In the genomic region with DNA sequence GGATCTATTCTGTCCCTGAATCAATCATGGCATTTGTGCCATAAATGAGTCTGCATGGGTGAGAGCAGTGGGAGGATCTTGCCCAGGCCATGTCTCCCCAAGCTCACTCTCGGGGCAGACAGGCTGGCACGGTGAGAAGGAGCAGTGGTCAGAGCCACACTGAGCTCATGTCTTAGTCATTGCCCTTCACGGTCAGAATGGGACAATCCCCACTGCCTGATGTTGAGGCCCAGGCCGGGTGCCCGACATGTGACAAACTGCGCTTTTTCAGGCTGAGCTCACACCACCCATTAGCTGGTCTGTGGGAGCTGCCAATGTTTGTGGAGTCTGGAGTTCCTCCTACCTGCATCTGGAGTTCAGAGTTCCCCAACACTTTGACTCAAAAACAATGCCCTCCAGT, we compare ENCODE assay signal across 15 cellular contexts.
DNase-seq lines count a peak whose midpoint lies in the region; ATAC-seq lines count a peak whose summit lies in the region.
"Had no signal": no experiment of that assay in that cellular context is flagged by ENCODE, and none has a peak within 500 bp of the region (broad histone marks: within the 10 kb centered on the region; RNA-seq: fewer than 3 reads in every experiment).

No MANE protein-coding gene starts in this region.

- no peaks in the 10 kb centered on the region for H3K36me3 Mint-ChIP-seq in activated CD4-positive, alpha-beta T cell treated with anti-CD3 and anti-CD28 coated beads, Interleukin-2, amount 10 ng/mL, durations not matched to agents 7 days and 5 days (ENCODE audit: low read depth)
- H3K36me3 Mint-ChIP-seq in activated T-helper 2 cell treated with anti-CD3 and anti-CD28 coated beads, Interferon-gamma antibody, Interleukin-2, Interleukin-4, amounts not matched to agents 10 μg/mL and 5 μg/mL and 100 μg/mL, durations not matched to agents 14 hours and 24 hours and 36 hours (ENCODE audit: low read depth), result no peaks in the 10 kb centered on the region
- peaks cover 5% of the 10 kb centered on the region for H3K36me3 Mint-ChIP-seq in stimulated activated effector memory CD8-positive, alpha-beta T cell treated with anti-CD3 and anti-CD28 coated beads, Interleukin-12 subunit alpha, Interleukin-12 subunit beta, amount 100 ng/mL, for 72 hours

- peaks cover 5% of the 10 kb centered on the region for H3K4me1 Mint-ChIP-seq in activated CD4-positive, alpha-beta T cell treated with anti-CD3 and anti-CD28 coated beads, Interleukin-2, amount 10 ng/mL, durations not matched to agents 7 days and 5 days
- H3K4me1 Mint-ChIP-seq in activated T-helper 2 cell treated with anti-CD3 and anti-CD28 coated beads, Interferon-gamma antibody, Interleukin-2, Interleukin-4, amounts not matched to agents 10 μg/mL and 5 μg/mL and 100 μg/mL, durations not matched to agents 14 hours and 24 hours and 36 hours (ENCODE audit: low read depth), result peaks cover 10% of the 10 kb centered on the region
- H3K4me1 Mint-ChIP-seq in stimulated activated effector memory CD8-positive, alpha-beta T cell treated with anti-CD3 and anti-CD28 coated beads, Interleukin-12 subunit alpha, Interleukin-12 subunit beta, amount 100 ng/mL, for 72 hours, result peaks cover 24% of the 10 kb centered on the region

- H3K4me3 Mint-ChIP-seq in activated CD4-positive, alpha-beta T cell treated with anti-CD3 and anti-CD28 coated beads, Interleukin-2, amount 10 ng/mL, durations not matched to agents 7 days and 5 days, result no peak overlapping the region
- no peak overlapping the region for H3K4me3 Mint-ChIP-seq in activated T-helper 2 cell treated with anti-CD3 and anti-CD28 coated beads, Interferon-gamma antibody, Interleukin-2, Interleukin-4, amounts not matched to agents 10 μg/mL and 5 μg/mL and 100 μg/mL, durations not matched to agents 14 hours and 24 hours and 36 hours (ENCODE audit: low read depth)
- no peak overlapping the region for H3K4me3 Mint-ChIP-seq in stimulated activated effector memory CD8-positive, alpha-beta T cell treated with anti-CD3 and anti-CD28 coated beads, Interleukin-12 subunit alpha, Interleukin-12 subunit beta, amount 100 ng/mL, for 72 hours

- H3K27ac Mint-ChIP-seq in activated CD4-positive, alpha-beta T cell treated with anti-CD3 and anti-CD28 coated beads, Interleukin-2, amount 10 ng/mL, durations not matched to agents 7 days and 5 days, result no peak overlapping the region
- H3K27ac Mint-ChIP-seq in activated T-helper 2 cell treated with anti-CD3 and anti-CD28 coated beads, Interferon-gamma antibody, Interleukin-2, Interleukin-4, amounts not matched to agents 10 μg/mL and 5 μg/mL and 100 μg/mL, durations not matched to agents 14 hours and 24 hours and 36 hours, result peak overlapping the region; percentile 0
- peak overlapping the region; percentile 26 for H3K27ac Mint-ChIP-seq in stimulated activated effector memory CD8-positive, alpha-beta T cell treated with anti-CD3 and anti-CD28 coated beads, Interleukin-12 subunit alpha, Interleukin-12 subunit beta, amount 100 ng/mL, for 72 hours

- intact Hi-C loops in activated T-helper 2 cell treated with anti-CD3 and anti-CD28 coated beads, Interferon-gamma antibody, Interleukin-2, Interleukin-4, amounts not matched to agents 10 μg/mL and 5 μg/mL and 100 μg/mL, durations not matched to agents 14 hours and 24 hours and 36 hours (cut with micrococcal nuclease), result no loop called here

- POLR2A ChIA-PET in activated CD4-positive, alpha-beta T cell treated with anti-CD3 and anti-CD28 coated beads, Interleukin-2, amount 10 ng/mL, durations not matched to agents 7 days and 5 days (lab: Charles Lee), result interaction anchor here (0.6 kb wide), 1 partner anchor 651 kb away, joined by 8 read pairs; no protein-coding TSS in a partner anchor

- H3K27me3 Mint-ChIP-seq in activated CD4-positive, alpha-beta T cell treated with anti-CD3 and anti-CD28 coated beads, Interleukin-2, amount 10 ng/mL, durations not matched to agents 7 days and 5 days, result no peaks in the 10 kb centered on the region
- no peaks in the 10 kb centered on the region for H3K27me3 Mint-ChIP-seq in activated T-helper 2 cell treated with anti-CD3 and anti-CD28 coated beads, Interferon-gamma antibody, Interleukin-2, Interleukin-4, amounts not matched to agents 10 μg/mL and 5 μg/mL and 100 μg/mL, durations not matched to agents 14 hours and 24 hours and 36 hours (ENCODE audit: low read depth)

- DNase-seq in activated CD4-positive, alpha-beta T cell treated with anti-CD3 and anti-CD28 coated beads, Interleukin-2, amount 50 U/mL, for 48 hours, result peak; percentile 19 to 41
- no peak for DNase-seq in activated CD4-positive, alpha-beta T cell treated with anti-CD3 and anti-CD28 coated beads, Interleukin-2, amount 10 ng/mL, durations not matched to agents 7 days and 5 days
- no peak for DNase-seq in activated T-helper 2 cell treated with anti-CD3 and anti-CD28 coated beads, Interferon-gamma antibody, Interleukin-2, Interleukin-4, amounts not matched to agents 10 μg/mL and 5 μg/mL and 100 μg/mL, durations not matched to agents 14 hours and 24 hours and 36 hours (ENCODE audit: low spot score)
- peak in 1 of 2 donors; percentile 15 for DNase-seq in stimulated activated effector memory CD8-positive, alpha-beta T cell treated with anti-CD3 and anti-CD28 coated beads, Interleukin-12 subunit alpha, Interleukin-12 subunit beta, amount 100 ng/mL, for 72 hours (ENCODE audit: low spot score in 2 of 2)
- DNase-seq in SIG-M5 treated with dmso at 0.1 percent for 504 hours (lab: John Stamatoyannopoulos, UW; ENCODE audit: unreplicated experiment) (no peak), DMS79 treated with DMSO at 0.1 percent for 48 hours (lab: John Stamatoyannopoulos, UW) (no peak)
- DNase-seq: C1 segment of cervical spinal cord, MM.1S, NCI-H1105, NCI-H1694 treated with DMSO at 0.1 percent for 48 hours, NCI-H345, NCI-H748 treated with DMSO at 0.1 percent for 48 hours, PC-9 had no signal

- peak; percentile 56 for ATAC-seq in GM18520 (IDR thresholded peaks at IDR 0.05; ENCODE audit: unreplicated experiment)
- peak; percentile 97 for ATAC-seq in stimulated activated effector memory CD8-positive, alpha-beta T cell treated with anti-CD3 and anti-CD28 coated beads, Interleukin-12 subunit alpha, Interleukin-12 subunit beta, amount 100 ng/mL, for 72 hours
- ATAC-seq in HG03354 (IDR thresholded peaks at IDR 0.05; ENCODE audit: poor library complexity, severe bottlenecking, unreplicated experiment), result no peak

- H3K9me3 Mint-ChIP-seq in activated CD4-positive, alpha-beta T cell treated with anti-CD3 and anti-CD28 coated beads, Interleukin-2, amount 10 ng/mL, durations not matched to agents 7 days and 5 days, result no peaks in the 10 kb centered on the region
- no peaks in the 10 kb centered on the region for H3K9me3 Mint-ChIP-seq in activated T-helper 2 cell treated with anti-CD3 and anti-CD28 coated beads, Interferon-gamma antibody, Interleukin-2, Interleukin-4, amounts not matched to agents 10 μg/mL and 5 μg/mL and 100 μg/mL, durations not matched to agents 14 hours and 24 hours and 36 hours
- no peaks in the 10 kb centered on the region for H3K9me3 Mint-ChIP-seq in stimulated activated effector memory CD8-positive, alpha-beta T cell treated with anti-CD3 and anti-CD28 coated beads, Interleukin-12 subunit alpha, Interleukin-12 subunit beta, amount 100 ng/mL, for 72 hours

- CTCF ChIA-PET in activated CD4-positive, alpha-beta T cell treated with anti-CD3 and anti-CD28 coated beads, Interleukin-2, amount 10 ng/mL, durations not matched to agents 7 days and 5 days (lab: Charles Lee), result interaction anchor here (0.9 to 2.5 kb wide), 7 partner anchors 9 to 50 kb away, joined by 3 to 13 read pairs (median 4); no protein-coding TSS in a partner anchor

Comparison
In these comparisons a context has a peak if more than half of its experiments do, and no peak if none do; other contexts are left out.
1. DNase-seq: peak in activated CD4-positive, alpha-beta T cell treated with anti-CD3 and anti-CD28 coated beads, Interleukin-2, amount 50 U/mL, for 48 hours (2 of 2); none in activated CD4-positive, alpha-beta T cell treated with anti-CD3 and anti-CD28 coated beads, Interleukin-2, amount 10 ng/mL, durations not matched to agents 7 days and 5 days (single experiment), activated T-helper 2 cell treated with anti-CD3 and anti-CD28 coated beads, Interferon-gamma antibody, Interleukin-2, Interleukin-4, amounts not matched to agents 10 μg/mL and 5 μg/mL and 100 μg/mL, durations not matched to agents 14 hours and 24 hours and 36 hours (single experiment), SIG-M5 treated with dmso at 0.1 percent for 504 hours (single experiment) and DMS79 treated with DMSO at 0.1 percent for 48 hours (single experiment).